Comparison of ENCODE assay signal across 1 cellular context in genomic region chr20:4966826-4967751, GRCh38.
TF ChIP-seq lines count a peak whose summit lies in the region.

No MANE protein-coding gene starts in this region.

TF ChIP-seq in IMR-90, 13 proteins besides CTCF, POLR2A, EP300 and RAD21:
- no peak for TF ChIP-seq ELK1 (IDR thresholded peaks at IDR 0.05; ENCODE audit: borderline replicate concordance, low read depth, low read length)
- TF ChIP-seq MAZ (IDR thresholded peaks at IDR 0.05; ENCODE audit: borderline replicate concordance, low read depth, low read length), result no peak
- TF ChIP-seq MXI1 (IDR thresholded peaks at IDR 0.05; ENCODE audit: borderline replicate concordance, low read depth, low read length), result no peak
- no peak for TF ChIP-seq CHD1 (IDR thresholded peaks at IDR 0.05; ENCODE audit: low read depth, low read length)
- TF ChIP-seq FOS (IDR thresholded peaks at IDR 0.05; ENCODE audit: low read depth, low read length), result no peak
- TF ChIP-seq BHLHE40 (IDR thresholded peaks at IDR 0.05; ENCODE audit: low read depth, low read length), result no peak
- no peak for TF ChIP-seq USF2 (IDR thresholded peaks at IDR 0.05; ENCODE audit: low read depth, low read length)
- no peak for TF ChIP-seq SMC3 (IDR thresholded peaks at IDR 0.05; ENCODE audit: low read depth, low read length)
- TF ChIP-seq CEBPB (IDR thresholded peaks at IDR 0.05; ENCODE audit: low read depth, low read length), result peak; percentile 59
